Comparison of ENCODE assay signal across 1 cellular context in the genomic region with DNA sequence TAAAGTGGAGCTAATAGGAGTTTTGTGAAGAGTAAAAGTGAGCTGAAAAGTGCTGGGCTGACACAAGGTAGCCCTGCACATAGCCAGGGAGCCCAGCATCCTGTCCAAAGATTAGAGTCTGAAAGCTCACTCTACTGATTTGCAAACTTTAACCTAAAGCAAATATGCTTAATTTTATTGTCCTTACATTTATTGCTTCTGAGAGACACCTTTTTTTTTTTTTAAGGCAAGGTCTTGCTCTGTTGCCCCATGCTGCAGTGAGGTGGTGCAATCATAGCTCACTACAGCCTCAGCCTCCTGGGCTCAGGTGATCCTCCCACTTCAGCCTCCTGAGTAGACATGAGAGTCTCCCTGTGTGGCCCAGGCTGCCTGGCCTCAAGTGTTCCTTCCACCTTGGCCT.
TF ChIP-seq lines count a peak whose summit lies in the region.

No MANE protein-coding gene starts in this region.

TF ChIP-seq in WTC11, 78 proteins besides CTCF, POLR2A, EP300 and RAD21:
- TF ChIP-seq, protein P1, sequence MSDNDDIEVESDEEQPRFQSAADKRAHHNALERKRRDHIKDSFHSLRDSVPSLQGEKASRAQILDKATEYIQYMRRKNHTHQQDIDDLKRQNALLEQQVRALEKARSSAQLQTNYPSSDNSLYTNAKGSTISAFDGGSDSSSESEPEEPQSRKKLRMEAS (CRISPR knock-in tag; IDR thresholded peaks at IDR 0.05): no peak
- TF ChIP-seq, protein P2, sequence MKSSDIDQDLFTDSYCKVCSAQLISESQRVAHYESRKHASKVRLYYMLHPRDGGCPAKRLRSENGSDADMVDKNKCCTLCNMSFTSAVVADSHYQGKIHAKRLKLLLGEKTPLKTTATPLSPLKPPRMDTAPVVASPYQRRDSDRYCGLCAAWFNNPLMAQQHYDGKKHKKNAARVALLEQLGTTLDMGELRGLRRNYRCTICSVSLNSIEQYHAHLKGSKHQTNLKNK (CRISPR knock-in tag; IDR thresholded peaks at IDR 0.05): no peak
- no peak for TF ChIP-seq SP1 (CRISPR knock-in tag; conservative IDR thresholded peaks at IDR 0.05)
- TF ChIP-seq ZBTB21 (CRISPR knock-in tag; IDR thresholded peaks at IDR 0.05; ENCODE audit: borderline replicate concordance): no peak
- no peak for TF ChIP-seq ZNF416 (CRISPR knock-in tag; IDR thresholded peaks at IDR 0.05)
- peak; percentile 44; the same call in 1 of the 2 replicates for TF ChIP-seq ZNF121 (CRISPR knock-in tag; IDR thresholded peaks at IDR 0.05)
- TF ChIP-seq ZNF396 (CRISPR knock-in tag; IDR thresholded peaks at IDR 0.05; ENCODE audit: borderline replicate concordance): no peak
- TF ChIP-seq NR3C1 (CRISPR knock-in tag; conservative IDR thresholded peaks at IDR 0.05; ENCODE audit: low read depth): no peak
